ENCODE assay signal across 8 cellular contexts in the genomic region with DNA sequence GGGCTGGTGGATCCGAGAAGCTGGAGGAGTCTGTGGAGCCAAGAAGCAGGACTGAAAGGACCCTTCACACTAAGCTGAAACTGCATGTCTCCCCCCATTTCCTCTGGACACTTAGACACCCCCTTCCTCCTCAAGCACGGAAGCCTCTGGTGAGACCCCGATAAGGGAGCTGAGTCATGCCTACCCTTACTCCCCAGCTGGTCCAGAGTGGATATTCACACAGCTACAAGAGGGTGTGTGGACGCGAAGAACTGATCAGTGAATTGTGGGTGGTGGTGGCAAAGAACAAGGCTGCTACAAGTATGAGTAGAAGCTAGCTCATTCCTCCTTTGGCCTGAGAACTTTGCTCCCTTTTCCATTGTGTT. TPM values are rescaled to one million over a fixed set of nuclear protein-coding genes. Genes with fewer than 3 reads are reported as not detected.
DNase-seq lines count a peak whose midpoint lies in the region; ATAC-seq and TF ChIP-seq lines count a peak whose summit lies in the region.

No MANE protein-coding gene starts in this region.

- peak overlapping the region; percentile 88 for H3K4me2 ChIP-seq in skeletal muscle satellite cell (ENCODE audit: low read length)

- peak; percentile 29 for DNase-seq in ELF-1 (ENCODE audit: low read depth, low spot score)
- DNase-seq in SJSA1 (ENCODE audit: low read depth in 1 of 2, low spot score in 2 of 2) = no peak
- no peak for DNase-seq in fibroblast of villous mesenchyme (ENCODE audit: low read depth)
- DNase-seq in DMS 273 treated with DMSO at 0.1 percent for 48 hours (lab: John Stamatoyannopoulos, UW) = no peak
- DNase-seq in natural killer cell = no peak
- DNase-seq in NCI-H774 (lab: John Stamatoyannopoulos, UW) = no peak
- DNase-seq in stimulated activated CD4-positive, alpha-beta T cell treated with anti-CD3 and anti-CD28 coated beads, Interleukin-4, amount 100 ng/mL, for 1 hour = no peak

- H3K4me1 ChIP-seq in SJSA1 (replicated peaks) = peaks cover 44% of the 10 kb centered on the region
- peaks cover 43% of the 10 kb centered on the region for H3K4me1 ChIP-seq in skeletal muscle satellite cell (ENCODE audit: control insufficient read depth, insufficient read depth, low read length)

- H3K27ac Mint-ChIP-seq in natural killer cell = no peak overlapping the region

- TF ChIP-seq CTCF in fibroblast of villous mesenchyme (IDR thresholded peaks at IDR 0.05; ENCODE audit: insufficient read depth, low read depth, low read length) = no peak
- no peak for TF ChIP-seq CTCF in natural killer cell (IDR thresholded peaks at IDR 0.05)

- H3K27ac ChIP-seq in SJSA1 = peak overlapping the region; percentile 98

- no peak for ATAC-seq in natural killer cell

- H3K4me3 ChIP-seq in SJSA1 (peak overlapping the region; percentile 15), fibroblast of villous mesenchyme (ENCODE audit: low read depth, low read length) (peak overlapping the region; percentile 88), skeletal muscle satellite cell (ENCODE audit: low read length) (peak overlapping the region; percentile 84)

- H3K36me3 ChIP-seq in SJSA1 (peaks cover 56% of the 10 kb centered on the region), skeletal muscle satellite cell (ENCODE audit: insufficient read depth, low read length) (peaks cover 47% of the 10 kb centered on the region)

- no peaks in the 10 kb centered on the region for H3K9me3 Mint-ChIP-seq in natural killer cell

- peaks cover 8% of the 10 kb centered on the region for H3K36me3 Mint-ChIP-seq in natural killer cell

- no peaks in the 10 kb centered on the region for H3K9me3 ChIP-seq in SJSA1 (replicated peaks)
- no peaks in the 10 kb centered on the region for H3K9me3 ChIP-seq in skeletal muscle satellite cell (replicated peaks; ENCODE audit: low read length)

- no peaks in the 10 kb centered on the region for H3K27me3 Mint-ChIP-seq in natural killer cell (ENCODE audit: low read depth in 2 of 2)

- H3K4me1 Mint-ChIP-seq in natural killer cell = peaks cover 19 to 20% of the 10 kb centered on the region in 2 donors

- H3K9ac ChIP-seq in skeletal muscle satellite cell (ENCODE audit: low read depth, low read length) = peak overlapping the region; percentile 96

- no peak overlapping the region for H3K4me3 Mint-ChIP-seq in natural killer cell

- intact Hi-C loops in natural killer cell (cut with micrococcal nuclease) = no loop called here

- H3K27me3 ChIP-seq in SJSA1 (replicated peaks) = no peaks in the 10 kb centered on the region
- no peaks in the 10 kb centered on the region for H3K27me3 ChIP-seq in skeletal muscle satellite cell (ENCODE audit: control insufficient read depth, insufficient read depth, low read length)

RNA-seq across cellular contexts. Expression of a gene that starts 4.3 kb away (rescaled TPM):
- 137 and 213 TPM in 2 replicates for total RNA-seq in SJSA1 (2014; rRNA removed; shearing (Covaris generic))
- total RNA-seq in fibroblast of villous mesenchyme (369 and 428 TPM in 2 replicates), natural killer cell (100 to 1,000 TPM; 509 to 552 (median 528) TPM)
- total RNA-seq in skeletal muscle satellite cell (2012; rRNA removed) = 250 and 282 TPM in 2 replicates

RNA-seq across cellular contexts. Expression of a gene that starts 4.8 kb away (rescaled TPM):
- 39.2 and 86.7 TPM in 2 replicates for total RNA-seq in SJSA1 (2014; rRNA removed; shearing (Covaris generic))
- total RNA-seq in fibroblast of villous mesenchyme = 107 and 126 TPM in 2 replicates
- total RNA-seq in skeletal muscle satellite cell (2012; rRNA removed) = 72.5 and 82.8 TPM in 2 replicates
- total RNA-seq in natural killer cell = 10 to 100 TPM; 15.7 to 19.7 (median 18.8) TPM

RNA-seq across cellular contexts. Expression of a gene that starts 21.4 kb away (rescaled TPM):
- total RNA-seq in SJSA1 (2014; rRNA removed; shearing (Covaris generic)) = 15.5 and 16.0 TPM in 2 replicates
- 29.0 and 38.4 TPM in 2 replicates for total RNA-seq in fibroblast of villous mesenchyme
- total RNA-seq in skeletal muscle satellite cell (2012; rRNA removed) = 17.7 and 22.1 TPM in 2 replicates
- total RNA-seq in natural killer cell = 100 to 1,000 TPM in 2 of 3 donors, 10 to 100 TPM in 1; 76.4 to 118 (median 101) TPM

RNA-seq across cellular contexts. Expression of a gene that starts 21.4 kb away (rescaled TPM):
- 5.2 and 7.4 TPM in 2 replicates for total RNA-seq in SJSA1 (2014; rRNA removed; shearing (Covaris generic))
- 14.8 and 17.7 TPM in 2 replicates for total RNA-seq in fibroblast of villous mesenchyme
- total RNA-seq in skeletal muscle satellite cell (2012; rRNA removed) = 10.0 and 11.9 TPM in 2 replicates
- total RNA-seq in natural killer cell = 10 to 100 TPM; 22.3 to 26.4 (median 23.3) TPM

RNA-seq across cellular contexts. Expression of a gene that starts 26.4 kb away (rescaled TPM):
- total RNA-seq in SJSA1 (2014; rRNA removed; shearing (Covaris generic)) = not detected in 2 replicates
- total RNA-seq in fibroblast of villous mesenchyme (not detected in 2 replicates), natural killer cell (not detected)
- total RNA-seq in skeletal muscle satellite cell (2012; rRNA removed) = not detected in 2 replicates

Comparison
In these comparisons a context has a peak if more than half of its experiments do, and no peak if none do; other contexts are left out.
1. H3K4me3 ChIP-seq: peak in every context shown above with its lines; median percentile 88 in fibroblast of villous mesenchyme; 84 in skeletal muscle satellite cell; 15 in SJSA1.